ENCODE assay signal across 10 cellular contexts in the genomic region with DNA sequence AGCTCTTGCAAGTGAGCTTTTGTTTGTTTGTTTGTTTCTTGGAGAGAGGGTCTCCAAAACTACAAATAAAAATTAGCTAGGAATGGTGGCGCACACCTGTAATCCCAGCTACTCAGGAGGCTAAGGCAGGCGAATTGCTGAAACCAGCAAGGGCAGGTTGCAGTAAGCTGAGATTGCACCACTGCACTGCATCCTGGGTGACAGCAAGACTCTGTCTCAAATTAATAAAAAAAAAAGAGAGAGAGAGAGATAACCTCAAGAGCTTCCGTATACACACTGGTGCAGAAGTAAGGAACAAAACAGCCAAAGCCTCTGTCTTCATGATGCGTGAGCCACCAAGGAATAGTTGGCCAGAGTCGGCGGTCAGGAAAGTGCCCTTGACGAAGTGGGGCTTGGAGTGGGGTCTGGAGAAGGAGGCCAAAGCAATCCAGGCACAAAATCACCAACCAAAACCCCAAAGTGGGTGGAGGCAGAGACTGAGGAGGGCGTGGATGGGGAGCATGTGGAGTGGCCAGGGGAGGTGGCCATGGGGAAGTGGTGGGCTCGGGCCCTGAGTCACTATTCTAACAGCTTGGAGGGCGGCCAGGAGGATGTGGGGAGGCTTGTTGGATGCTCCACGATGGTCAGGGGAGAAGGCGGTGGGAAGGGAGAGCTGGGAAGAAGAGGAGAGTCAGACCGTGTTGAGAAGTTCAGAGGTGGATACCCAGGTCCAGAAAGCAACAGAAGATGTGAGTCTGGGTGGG. TPM values are rescaled to one million over a fixed set of nuclear protein-coding genes. Genes with fewer than 3 reads are reported as not detected.
A peak's percentile ranks its signal among the peaks of the same experiment; 100 is the strongest.
DNase-seq lines count a peak whose midpoint lies in the region; ATAC-seq and TF ChIP-seq lines count a peak whose summit lies in the region.
"Had no signal": no experiment of that assay in that cellular context is flagged by ENCODE, and none has a peak within 500 bp of the region (broad histone marks: within the 10 kb centered on the region; RNA-seq: fewer than 3 reads in every experiment).

No MANE protein-coding gene starts in this region.

- H3K9me3 Mint-ChIP-seq in naive thymus-derived CD4-positive, alpha-beta T cell = no peaks in the 10 kb centered on the region
- H3K9me3 Mint-ChIP-seq in activated T-helper 2 cell treated with anti-CD3 and anti-CD28 coated beads, Interferon-gamma antibody, Interleukin-2, Interleukin-4, amounts not matched to agents 10 μg/mL and 5 μg/mL and 100 μg/mL, durations not matched to agents 14 hours and 24 hours and 36 hours = no peaks in the 10 kb centered on the region

- no peak for TF ChIP-seq POLR2A in esophagus muscularis mucosa (IDR thresholded peaks at IDR 0.05; ENCODE audit: low read depth)

- H3K27me3 Mint-ChIP-seq in naive thymus-derived CD4-positive, alpha-beta T cell = no peaks in the 10 kb centered on the region
- no peaks in the 10 kb centered on the region for H3K27me3 Mint-ChIP-seq in activated T-helper 2 cell treated with anti-CD3 and anti-CD28 coated beads, Interferon-gamma antibody, Interleukin-2, Interleukin-4, amounts not matched to agents 10 μg/mL and 5 μg/mL and 100 μg/mL, durations not matched to agents 14 hours and 24 hours and 36 hours (ENCODE audit: low read depth)

- H3K36me3 Mint-ChIP-seq in naive thymus-derived CD4-positive, alpha-beta T cell = no peaks in the 10 kb centered on the region
- no peaks in the 10 kb centered on the region for H3K36me3 Mint-ChIP-seq in activated T-helper 2 cell treated with anti-CD3 and anti-CD28 coated beads, Interferon-gamma antibody, Interleukin-2, Interleukin-4, amounts not matched to agents 10 μg/mL and 5 μg/mL and 100 μg/mL, durations not matched to agents 14 hours and 24 hours and 36 hours (ENCODE audit: low read depth)

- peaks cover 43 to 85% (median 65%) of the 10 kb centered on the region in 4 donors for H3K36me3 ChIP-seq in esophagus muscularis mucosa
- no peaks in the 10 kb centered on the region for H3K36me3 ChIP-seq in naive thymus-derived CD4-positive, alpha-beta T cell (ENCODE audit: control insufficient read depth in 2 of 3, insufficient read depth in 3 of 3, low read length in 3 of 3)

- DNase-seq in AG08396 (ENCODE audit: low spot score) (peak; percentile 46), OCI-M1 (lab: John Stamatoyannopoulos, UW) (peak; percentile 34), esophagus muscularis mucosa (ENCODE audit: extremely low spot score) (no peak), occipital lobe (lab: John Stamatoyannopoulos, UW) (no peak), NCI-H2107 treated with DMSO at 0.1 percent for 48 hours (lab: John Stamatoyannopoulos, UW; ENCODE audit: unreplicated experiment) (no peak)
- no peak for DNase-seq in naive thymus-derived CD4-positive, alpha-beta T cell
- no peak for DNase-seq in activated CD8-positive, alpha-beta memory T cell treated with anti-CD3 and anti-CD28 coated beads, Interleukin-2, amount 50 U/mL, for 48 hours
- DNase-seq in activated T-helper 2 cell treated with anti-CD3 and anti-CD28 coated beads, Interferon-gamma antibody, Interleukin-2, Interleukin-4, amounts not matched to agents 10 μg/mL and 5 μg/mL and 100 μg/mL, durations not matched to agents 14 hours and 24 hours and 36 hours (ENCODE audit: low spot score) = no peak
- DNase-seq: NCI-H1105, RPMI8226 had no signal

- H3K27ac ChIP-seq in esophagus muscularis mucosa (replicated peaks in 1 of 4) = peak overlapping the region in 3 of 4 donors; percentile 47 to 68 (median 66)
- no peak overlapping the region for H3K27ac ChIP-seq in naive thymus-derived CD4-positive, alpha-beta T cell (ENCODE audit: low read depth, low read length)

- H3K4me1 Mint-ChIP-seq in naive thymus-derived CD4-positive, alpha-beta T cell = peaks cover 0 to 11% (median 0%) of the 10 kb centered on the region in 7 donors
- no peaks in the 10 kb centered on the region for H3K4me1 Mint-ChIP-seq in activated T-helper 2 cell treated with anti-CD3 and anti-CD28 coated beads, Interferon-gamma antibody, Interleukin-2, Interleukin-4, amounts not matched to agents 10 μg/mL and 5 μg/mL and 100 μg/mL, durations not matched to agents 14 hours and 24 hours and 36 hours (ENCODE audit: low read depth)

- 68% methylated on average over 13 of the region's 13 CpGs for WGBS in esophagus muscularis mucosa

- no peak overlapping the region for H3K4me3 Mint-ChIP-seq in naive thymus-derived CD4-positive, alpha-beta T cell
- H3K4me3 Mint-ChIP-seq in activated T-helper 2 cell treated with anti-CD3 and anti-CD28 coated beads, Interferon-gamma antibody, Interleukin-2, Interleukin-4, amounts not matched to agents 10 μg/mL and 5 μg/mL and 100 μg/mL, durations not matched to agents 14 hours and 24 hours and 36 hours (ENCODE audit: low read depth) = no peak overlapping the region

- H3K9me3 ChIP-seq in esophagus muscularis mucosa = no peaks in the 10 kb centered on the region
- H3K9me3 ChIP-seq in naive thymus-derived CD4-positive, alpha-beta T cell (ENCODE audit: control insufficient read depth in 2 of 3, low read length in 3 of 3) = no peaks in the 10 kb centered on the region

- H3K4me3 ChIP-seq in esophagus muscularis mucosa = no peak overlapping the region
- no peak overlapping the region for H3K4me3 ChIP-seq in naive thymus-derived CD4-positive, alpha-beta T cell (ENCODE audit: low read length)

- no peak overlapping the region for H3K27ac Mint-ChIP-seq in naive thymus-derived CD4-positive, alpha-beta T cell
- no peak overlapping the region for H3K27ac Mint-ChIP-seq in activated T-helper 2 cell treated with anti-CD3 and anti-CD28 coated beads, Interferon-gamma antibody, Interleukin-2, Interleukin-4, amounts not matched to agents 10 μg/mL and 5 μg/mL and 100 μg/mL, durations not matched to agents 14 hours and 24 hours and 36 hours

- TF ChIP-seq EP300 in esophagus muscularis mucosa (IDR thresholded peaks at IDR 0.05) = no peak

- no peak for TF ChIP-seq CTCF in esophagus muscularis mucosa (IDR thresholded peaks at IDR 0.05)

- intact Hi-C loops in esophagus muscularis mucosa (cut with DNase I) = no loop called here
- intact Hi-C loops in naive thymus-derived CD4-positive, alpha-beta T cell (cut with micrococcal nuclease) = no loop called here
- intact Hi-C loops in activated T-helper 2 cell treated with anti-CD3 and anti-CD28 coated beads, Interferon-gamma antibody, Interleukin-2, Interleukin-4, amounts not matched to agents 10 μg/mL and 5 μg/mL and 100 μg/mL, durations not matched to agents 14 hours and 24 hours and 36 hours (cut with micrococcal nuclease) = no loop called here

- CTCF ChIA-PET in naive thymus-derived CD4-positive, alpha-beta T cell (lab: Charles Lee) = no interaction called here

- peak; percentile 60 for ATAC-seq in naive thymus-derived CD4-positive, alpha-beta T cell

- no peaks in the 10 kb centered on the region for H3K27me3 ChIP-seq in esophagus muscularis mucosa
- no peaks in the 10 kb centered on the region for H3K27me3 ChIP-seq in naive thymus-derived CD4-positive, alpha-beta T cell (ENCODE audit: control insufficient read depth in 2 of 2, insufficient read depth in 2 of 2, low read length in 2 of 2)

- POLR2A ChIA-PET in naive thymus-derived CD4-positive, alpha-beta T cell (lab: Charles Lee) = no interaction called here

- H3K4me1 ChIP-seq in esophagus muscularis mucosa = peaks cover 0 to 27% (median 18%) of the 10 kb centered on the region in 4 donors
- H3K4me1 ChIP-seq in naive thymus-derived CD4-positive, alpha-beta T cell (ENCODE audit: control insufficient read depth in 2 of 2, insufficient read depth in 2 of 2, low read length in 2 of 2) = no peaks in the 10 kb centered on the region

RNA-seq across cellular contexts. Expression of a gene that starts 21.2 kb away (rescaled TPM):
- 10 to 100 TPM; 29.1 to 49.9 (median 41.0) TPM for total RNA-seq in esophagus muscularis mucosa
- total RNA-seq in naive thymus-derived CD4-positive, alpha-beta T cell = 10 to 100 TPM; 26.3 to 73.3 (median 37.5) TPM
- polyA plus RNA-seq in naive thymus-derived CD4-positive, alpha-beta T cell = 10 to 100 TPM; 26.5 to 44.8 TPM
- total RNA-seq in occipital lobe = 23.1 TPM
- 152 and 156 TPM in 2 replicates for total RNA-seq in activated T-helper 2 cell treated with anti-CD3 and anti-CD28 coated beads, Interferon-gamma antibody, Interleukin-2, Interleukin-4, amounts not matched to agents 10 μg/mL and 5 μg/mL and 100 μg/mL, durations not matched to agents 14 hours and 24 hours and 36 hours

RNA-seq across cellular contexts. Expression of a gene that starts 23.8 kb away (rescaled TPM):
- total RNA-seq in esophagus muscularis mucosa = 10 to 100 TPM; 34.5 to 72.4 (median 60.1) TPM
- total RNA-seq in naive thymus-derived CD4-positive, alpha-beta T cell = 1 to 10 TPM in 3 of 5 experiments, under 1 TPM in 2; 0.17 to 9.2 (median 1.2) TPM
- under 1 TPM in 1 of 2 donors, not detected in 1; 0.16 TPM for polyA plus RNA-seq in naive thymus-derived CD4-positive, alpha-beta T cell
- total RNA-seq in occipital lobe = 29.2 TPM
- 0.27 and 0.37 TPM in 2 replicates for total RNA-seq in activated T-helper 2 cell treated with anti-CD3 and anti-CD28 coated beads, Interferon-gamma antibody, Interleukin-2, Interleukin-4, amounts not matched to agents 10 μg/mL and 5 μg/mL and 100 μg/mL, durations not matched to agents 14 hours and 24 hours and 36 hours

RNA-seq across cellular contexts. Expression of a gene that starts 35.7 kb away (rescaled TPM):
- total RNA-seq in esophagus muscularis mucosa (10 to 100 TPM; 20.3 to 47.3 (median 37.2) TPM), occipital lobe (68.9 TPM)
- total RNA-seq in naive thymus-derived CD4-positive, alpha-beta T cell = 1 to 10 TPM in 4 of 5 experiments, under 1 TPM in 1; 0.41 to 7.9 (median 4.0) TPM
- not detected for polyA plus RNA-seq in naive thymus-derived CD4-positive, alpha-beta T cell
- 0.94 TPM in 2 replicates for total RNA-seq in activated T-helper 2 cell treated with anti-CD3 and anti-CD28 coated beads, Interferon-gamma antibody, Interleukin-2, Interleukin-4, amounts not matched to agents 10 μg/mL and 5 μg/mL and 100 μg/mL, durations not matched to agents 14 hours and 24 hours and 36 hours

RNA-seq across cellular contexts. Expression of a gene that starts 44.5 kb away (rescaled TPM):
- total RNA-seq in esophagus muscularis mucosa (1 to 10 TPM in 1 of 4 donors, not detected in 3; 2.5 TPM), occipital lobe (5.3 TPM)
- 1 to 10 TPM in 2 of 5 experiments, not detected in 3; 1.7 to 5.2 TPM for total RNA-seq in naive thymus-derived CD4-positive, alpha-beta T cell
- polyA plus RNA-seq in naive thymus-derived CD4-positive, alpha-beta T cell = not detected
- total RNA-seq in activated T-helper 2 cell treated with anti-CD3 and anti-CD28 coated beads, Interferon-gamma antibody, Interleukin-2, Interleukin-4, amounts not matched to agents 10 μg/mL and 5 μg/mL and 100 μg/mL, durations not matched to agents 14 hours and 24 hours and 36 hours = 3.1 and 6.4 TPM in 2 replicates

Comparison
In these comparisons a context has a peak if more than half of its experiments do, and no peak if none do; other contexts are left out.
1. DNase-seq: peak in AG08396 (single experiment) and OCI-M1 (single experiment); none in esophagus muscularis mucosa (single experiment), naive thymus-derived CD4-positive, alpha-beta T cell (0 of 9), activated CD8-positive, alpha-beta memory T cell treated with anti-CD3 and anti-CD28 coated beads, Interleukin-2, amount 50 U/mL, for 48 hours (single experiment), occipital lobe (single experiment), activated T-helper 2 cell treated with anti-CD3 and anti-CD28 coated beads, Interferon-gamma antibody, Interleukin-2, Interleukin-4, amounts not matched to agents 10 μg/mL and 5 μg/mL and 100 μg/mL, durations not matched to agents 14 hours and 24 hours and 36 hours (single experiment) and NCI-H2107 treated with DMSO at 0.1 percent for 48 hours (single experiment).